13 cellular contexts compared by ENCODE assay signal in genomic region chr2:239227111-239227581, GRCh38.
DNase-seq lines count a peak whose midpoint lies in the region; ATAC-seq and TF ChIP-seq lines count a peak whose summit lies in the region.
"Had no signal": no experiment of that assay in that cellular context is flagged by ENCODE, and none has a peak within 500 bp of the region (broad histone marks: within the 10 kb centered on the region; RNA-seq: fewer than 3 reads in every experiment).

No MANE protein-coding gene starts in this region.

- no peaks in the 10 kb centered on the region for H3K27me3 Mint-ChIP-seq in activated naive CD8-positive, alpha-beta T cell
- H3K27me3 Mint-ChIP-seq in activated naive CD8-positive, alpha-beta T cell treated with anti-CD3 and anti-CD28 coated beads, Interleukin-2, amount 50 U/mL, for 24 hours: no peaks in the 10 kb centered on the region

- TF ChIP-seq CTCF in gastroesophageal sphincter (IDR thresholded peaks at IDR 0.05) (no peak), neutrophil (IDR thresholded peaks at IDR 0.05) (no peak), vagina (IDR thresholded peaks at IDR 0.05) (no peak), RWPE1 (conservative IDR thresholded peaks at IDR 0.05; ENCODE audit: low read depth) (no peak)

- intact Hi-C loops in vagina (cut with DNase I): loop anchor here (10.0 kb wide), 1 partner anchor 88 kb away; no protein-coding TSS in a partner anchor

- H3K4me1 Mint-ChIP-seq in activated naive CD8-positive, alpha-beta T cell (ENCODE audit: low read depth): peaks cover 75% of the 10 kb centered on the region
- peaks cover 63% of the 10 kb centered on the region for H3K4me1 Mint-ChIP-seq in activated naive CD8-positive, alpha-beta T cell treated with anti-CD3 and anti-CD28 coated beads, Interleukin-2, amount 50 U/mL, for 24 hours

- no peak for ATAC-seq in activated naive CD8-positive, alpha-beta T cell treated with anti-CD3 and anti-CD28 coated beads, Interleukin-2, amount 50 U/mL, for 24 hours
- ATAC-seq in gastroesophageal sphincter: no peak

- no peak for DNase-seq in activated naive CD8-positive, alpha-beta T cell treated with anti-CD3 and anti-CD28 coated beads, Interleukin-2, amount 50 U/mL, for 24 hours
- no peak for DNase-seq in vagina (ENCODE audit: extremely low spot score in 2 of 2)
- DNase-seq in OCI-M2 (lab: John Stamatoyannopoulos, UW; ENCODE audit: unreplicated experiment): no peak
- DNase-seq in HCEC 1CT: no peak
- DNase-seq in RWPE1 (ENCODE audit: low spot score): no peak
- DNase-seq: activated CD8-positive, alpha-beta memory T cell treated with anti-CD3 and anti-CD28 coated beads for 24 hours; MM.1S; NCI-H526; T-helper 1 cell had no signal

- no peak for TF ChIP-seq POLR2A in gastroesophageal sphincter (IDR thresholded peaks at IDR 0.05)
- no peak for TF ChIP-seq POLR2A in vagina (IDR thresholded peaks at IDR 0.05)

- WGBS in gastroesophageal sphincter (ENCODE audit: low coverage in 1 of 2), 2 donors: 46 to 50% methylated on average over 1 to 4 of the region's 10 CpGs

- no peaks in the 10 kb centered on the region for H3K36me3 Mint-ChIP-seq in activated naive CD8-positive, alpha-beta T cell
- no peaks in the 10 kb centered on the region for H3K36me3 Mint-ChIP-seq in activated naive CD8-positive, alpha-beta T cell treated with anti-CD3 and anti-CD28 coated beads, Interleukin-2, amount 50 U/mL, for 24 hours (ENCODE audit: low read depth)

- POLR2A ChIA-PET in RWPE1 (lab: Yijun Ruan, JAX; ENCODE audit: low non-redundant PET): no interaction called here

- no peak overlapping the region for H3K4me3 Mint-ChIP-seq in activated naive CD8-positive, alpha-beta T cell
- no peak overlapping the region for H3K4me3 Mint-ChIP-seq in activated naive CD8-positive, alpha-beta T cell treated with anti-CD3 and anti-CD28 coated beads, Interleukin-2, amount 50 U/mL, for 24 hours

- no peak overlapping the region for H3K4me3 ChIP-seq in gastroesophageal sphincter
- no peak overlapping the region for H3K4me3 ChIP-seq in neutrophil (ENCODE audit: low read depth in 1 of 2, low read length in 1 of 2)
- H3K4me3 ChIP-seq in vagina: no peak overlapping the region
- H3K4me3 ChIP-seq: HAP-1 had no signal

- peak overlapping the region; percentile 48 to 95 (median 92) for H3K27ac ChIP-seq in gastroesophageal sphincter
- peak overlapping the region; percentile 80 for H3K27ac ChIP-seq in neutrophil
- H3K27ac ChIP-seq in vagina: peak overlapping the region; percentile 76
- H3K27ac ChIP-seq in RWPE1: no peak overlapping the region

- no peaks in the 10 kb centered on the region for H3K9me3 Mint-ChIP-seq in activated naive CD8-positive, alpha-beta T cell (ENCODE audit: low read depth)
- H3K9me3 Mint-ChIP-seq in activated naive CD8-positive, alpha-beta T cell treated with anti-CD3 and anti-CD28 coated beads, Interleukin-2, amount 50 U/mL, for 24 hours: no peaks in the 10 kb centered on the region

- peak overlapping the region; percentile 89 for H3K27ac Mint-ChIP-seq in activated naive CD8-positive, alpha-beta T cell
- H3K27ac Mint-ChIP-seq in activated naive CD8-positive, alpha-beta T cell treated with anti-CD3 and anti-CD28 coated beads, Interleukin-2, amount 50 U/mL, for 24 hours: no peak overlapping the region

- H3K36me3 ChIP-seq in gastroesophageal sphincter: no peaks in the 10 kb centered on the region
- H3K36me3 ChIP-seq in neutrophil: no peaks in the 10 kb centered on the region
- H3K36me3 ChIP-seq in vagina: no peaks in the 10 kb centered on the region
- H3K36me3 ChIP-seq: HAP-1 had no signal

- CTCF ChIA-PET in RWPE1 (lab: Yijun Ruan, JAX): interaction anchor here (0.6 kb wide), 1 partner anchor 221 kb away, joined by 5 read pairs; no protein-coding TSS in a partner anchor

- no peaks in the 10 kb centered on the region for H3K9me3 ChIP-seq in gastroesophageal sphincter
- H3K9me3 ChIP-seq in neutrophil: no peaks in the 10 kb centered on the region
- H3K9me3 ChIP-seq in vagina: no peaks in the 10 kb centered on the region
- H3K9me3 ChIP-seq: HAP-1 had no signal

- H3K27me3 ChIP-seq in gastroesophageal sphincter (no peaks in the 10 kb centered on the region), neutrophil (no peaks in the 10 kb centered on the region), vagina (no peaks in the 10 kb centered on the region)

- H3K4me1 ChIP-seq in gastroesophageal sphincter: peaks cover 16 to 92% (median 41%) of the 10 kb centered on the region in 3 donors
- H3K4me1 ChIP-seq in neutrophil (ENCODE audit: control insufficient read depth in 1 of 2, insufficient read depth in 1 of 2, low read depth in 1 of 2, low read length in 1 of 2): peaks cover 87 to 99% of the 10 kb centered on the region in 2 experiments
- H3K4me1 ChIP-seq in vagina: peaks cover 59% of the 10 kb centered on the region
- H3K4me1 ChIP-seq: HAP-1 had no signal

- no peak for TF ChIP-seq EP300 in gastroesophageal sphincter (IDR thresholded peaks at IDR 0.05)
